31 cellular contexts compared by ENCODE assay signal in the genomic region with DNA sequence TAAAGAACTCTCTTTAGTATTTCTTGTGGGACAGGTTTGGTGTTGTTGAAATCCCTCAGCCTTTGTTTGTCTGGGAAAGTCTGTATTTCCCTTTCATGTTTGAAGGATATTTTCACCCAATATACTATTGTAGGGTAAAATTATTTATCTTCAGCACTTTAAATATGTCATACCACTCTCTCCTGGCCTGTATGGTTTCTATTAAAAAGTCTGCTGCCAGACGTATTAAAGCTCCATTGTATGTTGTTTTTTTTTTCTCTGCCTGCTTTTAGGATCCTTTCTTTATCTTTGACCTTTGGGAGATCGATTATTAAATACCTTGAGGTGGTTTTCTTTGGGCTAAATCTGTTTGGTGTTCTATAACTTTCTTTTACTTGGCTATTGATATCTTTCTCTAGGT.
A peak's percentile ranks its signal among the peaks of the same experiment; 100 is the strongest.
DNase-seq lines count a peak whose midpoint lies in the region; ATAC-seq and TF ChIP-seq lines count a peak whose summit lies in the region.
"Had no signal": no experiment of that assay in that cellular context is flagged by ENCODE, and none has a peak within 500 bp of the region (broad histone marks: within the 10 kb centered on the region; RNA-seq: fewer than 3 reads in every experiment).

No MANE protein-coding gene starts in this region.

- H3K9me3 Mint-ChIP-seq in endothelial cell (ENCODE audit: unreplicated experiment) (no peaks in the 10 kb centered on the region), neural crest cell (peaks cover 6% of the 10 kb centered on the region)
- H3K9me3 Mint-ChIP-seq: activated CD4-positive, alpha-beta memory T cell treated with anti-CD3 and anti-CD28 coated beads for 36 hours had no signal

- WGBS in sigmoid colon, 2 donors: 78 to 83% methylated on average over 2 of the region's 2 CpGs

- ATAC-seq in GM19035 (IDR thresholded peaks at IDR 0.05; ENCODE audit: unreplicated experiment) (no peak), GM21515 (IDR thresholded peaks at IDR 0.05; ENCODE audit: unreplicated experiment) (no peak)
- ATAC-seq: naive thymus-derived CD4-positive, alpha-beta T cell; pancreas had no signal

- H3K4me1 Mint-ChIP-seq in endothelial cell (ENCODE audit: unreplicated experiment) (no peaks in the 10 kb centered on the region), neural crest cell (peaks cover 25% of the 10 kb centered on the region)
- H3K4me1 Mint-ChIP-seq: IgD-negative memory B cell had no signal

- H3K27ac Mint-ChIP-seq in endothelial cell (ENCODE audit: unreplicated experiment) (peak overlapping the region; percentile 9), neural crest cell (ENCODE audit: unreplicated experiment) (peak overlapping the region; percentile 98)
- H3K27ac Mint-ChIP-seq: activated CD4-positive, alpha-beta memory T cell treated with anti-CD3 and anti-CD28 coated beads for 36 hours; IgD-negative memory B cell; naive thymus-derived CD4-positive, alpha-beta T cell had no signal

- H3K4me3 ChIP-seq in GM08714 (ENCODE audit: low read length) (peak overlapping the region; percentile 39; the same call in 1 of the 2 replicates), LNCaP clone FGC (ENCODE audit: low read depth, low read length) (peak overlapping the region; percentile 59), sigmoid colon (no peak overlapping the region)
- H3K4me3 ChIP-seq: BLaER1, left ventricle myocardium inferior, pancreas, right atrium auricular region, upper lobe of left lung had no signal

- H3K4me3 Mint-ChIP-seq in endothelial cell (ENCODE audit: unreplicated experiment) (peak overlapping the region; percentile 60), neural crest cell (peak overlapping the region; percentile 89)
- H3K4me3 Mint-ChIP-seq: activated CD4-positive, alpha-beta memory T cell treated with anti-CD3 and anti-CD28 coated beads for 36 hours; IgD-negative memory B cell; naive thymus-derived CD4-positive, alpha-beta T cell had no signal

- H3K36me3 Mint-ChIP-seq in endothelial cell (ENCODE audit: low read depth, unreplicated experiment): no peaks in the 10 kb centered on the region
- peaks cover 29% of the 10 kb centered on the region for H3K36me3 Mint-ChIP-seq in neural crest cell (ENCODE audit: low read depth)
- H3K36me3 Mint-ChIP-seq: activated CD4-positive, alpha-beta memory T cell treated with anti-CD3 and anti-CD28 coated beads for 36 hours; IgD-negative memory B cell had no signal

- no peak for DNase-seq in LNCaP clone FGC (ENCODE audit: low read depth)
- no peak for DNase-seq in endothelial cell (ENCODE audit: low spot score)
- DNase-seq in neural crest cell (ENCODE audit: low read depth, low spot score): no peak
- DNase-seq in sigmoid colon: no peak
- no peak for DNase-seq in NCI-H82 (lab: John Stamatoyannopoulos, UW)
- DNase-seq: activated CD4-positive, alpha-beta memory T cell treated with anti-CD3 and anti-CD28 coated beads for 36 hours; activated CD4-positive, CD25-positive, alpha-beta regulatory T cell treated with anti-CD3 and anti-CD28 coated beads, Interleukin-2, amount 50 U/mL, for 72 hours; activated CD8-positive, alpha-beta memory T cell treated with anti-CD3 and anti-CD28 coated beads, Interleukin-2, amount 50 U/mL, for 48 hours; activated naive CD4-positive, alpha-beta T cell treated with anti-CD3 and anti-CD28 coated beads, Interleukin-2, amount 50 U/mL, for 16 hours; amniotic stem cell; COR-L47; DMS79 treated with DMSO at 0.1 percent for 48 hours; effector memory CD4-positive, alpha-beta T cell; foreskin fibroblast; left ventricle myocardium inferior; naive thymus-derived CD4-positive, alpha-beta T cell; NCI-H1105; NCI-H2029; NCI-H2227 treated with DMSO at 0.1 percent for 48 hours; NCI-H774; pancreas; stimulated activated CD4-positive, alpha-beta T cell treated with anti-CD3 and anti-CD28 coated beads, Interleukin-2, amount 100 ng/mL, for 48 hours; T-helper 1 cell had no signal

- no peaks in the 10 kb centered on the region for H3K27me3 ChIP-seq in sigmoid colon
- H3K27me3 ChIP-seq: BLaER1, pancreas, right atrium auricular region, upper lobe of left lung had no signal

- H3K9me3 ChIP-seq in sigmoid colon: no peaks in the 10 kb centered on the region
- H3K9me3 ChIP-seq: left ventricle myocardium inferior, pancreas, right atrium auricular region, upper lobe of left lung had no signal

- no peak overlapping the region for H3K27ac ChIP-seq in sigmoid colon
- H3K27ac ChIP-seq: BLaER1, left ventricle myocardium inferior, pancreas, right atrium auricular region, RWPE1, upper lobe of left lung had no signal

- H3K27me3 Mint-ChIP-seq in endothelial cell (ENCODE audit: unreplicated experiment) (peaks cover under 1% of the 10 kb centered on the region), neural crest cell (ENCODE audit: low read depth) (no peaks in the 10 kb centered on the region)
- H3K27me3 Mint-ChIP-seq: activated CD4-positive, alpha-beta memory T cell treated with anti-CD3 and anti-CD28 coated beads for 36 hours had no signal

- TF ChIP-seq CTCF in LNCaP clone FGC (IDR thresholded peaks at IDR 0.05; ENCODE audit: control insufficient read depth, extremely low read depth, insufficient read depth) (no peak), endothelial cell (IDR thresholded peaks at IDR 0.05; ENCODE audit: unreplicated experiment) (no peak), neural crest cell (conservative IDR thresholded peaks at IDR 0.05) (no peak), sigmoid colon (IDR thresholded peaks at IDR 0.05) (no peak)

- no peak for TF ChIP-seq POLR2A in sigmoid colon (IDR thresholded peaks at IDR 0.05)

- no peak for TF ChIP-seq EP300 in sigmoid colon (IDR thresholded peaks at IDR 0.05)

- intact Hi-C loops in sigmoid colon (cut with DNase I): no loop called here

- no peaks in the 10 kb centered on the region for H3K4me1 ChIP-seq in sigmoid colon
- H3K4me1 ChIP-seq: BLaER1, left ventricle myocardium inferior, pancreas, right atrium auricular region, upper lobe of left lung had no signal

- no peaks in the 10 kb centered on the region for H3K36me3 ChIP-seq in sigmoid colon
- H3K36me3 ChIP-seq: BLaER1, left ventricle myocardium inferior, pancreas, right atrium auricular region, upper lobe of left lung had no signal

Comparison
In these comparisons a context has a peak if more than half of its experiments do, and no peak if none do; other contexts are left out.
1. H3K4me3 ChIP-seq: peak in GM08714 (single experiment) and LNCaP clone FGC (single experiment); none in sigmoid colon (0 of 4).